In the genomic region with DNA sequence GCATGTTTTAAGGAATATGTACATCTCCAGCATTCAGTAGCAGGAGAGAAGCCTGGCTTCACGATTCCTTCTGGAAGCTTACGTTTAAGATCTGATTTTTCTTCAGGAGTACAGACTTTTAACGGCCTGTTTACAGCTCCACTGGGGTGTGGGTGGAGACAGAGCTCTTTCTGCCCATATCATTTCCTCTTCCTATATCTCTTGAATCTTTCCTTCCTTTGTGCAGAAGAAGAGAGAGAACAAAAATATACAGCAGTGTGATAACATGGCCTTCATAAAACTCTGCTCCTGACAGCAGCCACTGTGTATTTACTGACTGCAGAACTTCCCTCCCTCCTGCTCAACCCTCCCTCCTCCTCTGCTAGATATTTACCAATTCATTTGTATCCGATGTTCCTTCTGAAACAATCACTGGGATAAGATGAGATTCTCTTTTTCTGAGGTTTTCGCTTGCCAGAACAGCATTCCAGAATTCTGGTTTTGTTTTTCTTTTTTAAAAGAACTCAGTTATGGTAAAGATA, we compare ENCODE assay signal across 20 cellular contexts. TPM values are rescaled to one million over a fixed set of nuclear protein-coding genes. Genes with fewer than 3 reads are reported as not detected.
DNase-seq lines count a peak whose midpoint lies in the region; ATAC-seq and TF ChIP-seq lines count a peak whose summit lies in the region.
"Had no signal": no experiment of that assay in that cellular context is flagged by ENCODE, and none has a peak within 500 bp of the region (broad histone marks: within the 10 kb centered on the region; RNA-seq: fewer than 3 reads in every experiment).

No MANE protein-coding gene starts in this region.

- H3K27me3 Mint-ChIP-seq in activated CD4-positive, alpha-beta T cell treated with anti-CD3 and anti-CD28 coated beads, Interleukin-2, amount 10 ng/mL, durations not matched to agents 7 days and 5 days = no peaks in the 10 kb centered on the region
- H3K27me3 Mint-ChIP-seq in T-cell = no peaks in the 10 kb centered on the region
- H3K27me3 Mint-ChIP-seq in activated naive CD8-positive, alpha-beta T cell treated with anti-CD3 and anti-CD28 coated beads for 36 hours = no peaks in the 10 kb centered on the region

- H3K36me3 ChIP-seq in rectal smooth muscle tissue (ENCODE audit: control insufficient read depth, insufficient read depth, low read length) = no peaks in the 10 kb centered on the region
- H3K36me3 ChIP-seq: adrenal gland, Peyer's patch had no signal

- ATAC-seq in T-cell (replicated peaks in 1 of 4) = peak; percentile 57 to 79 (median 70)
- ATAC-seq in HG03378 (IDR thresholded peaks at IDR 0.05; ENCODE audit: unreplicated experiment) = no peak
- ATAC-seq: A549 had no signal

- H3K27me3 ChIP-seq in rectal smooth muscle tissue (ENCODE audit: control insufficient read depth, insufficient read depth, low read length) = no peaks in the 10 kb centered on the region
- H3K27me3 ChIP-seq: adrenal gland, Peyer's patch had no signal

- H3K4me3 Mint-ChIP-seq in activated CD4-positive, alpha-beta T cell treated with anti-CD3 and anti-CD28 coated beads, Interleukin-2, amount 10 ng/mL, durations not matched to agents 7 days and 5 days = peak overlapping the region; percentile 51
- peak overlapping the region; percentile 31 to 70 (median 40) for H3K4me3 Mint-ChIP-seq in T-cell
- H3K4me3 Mint-ChIP-seq in activated naive CD8-positive, alpha-beta T cell treated with anti-CD3 and anti-CD28 coated beads for 36 hours = no peak overlapping the region
- H3K4me3 Mint-ChIP-seq: memory B cell had no signal

- H3K4me3 ChIP-seq in rectal smooth muscle tissue (ENCODE audit: low read length) = no peak overlapping the region
- H3K4me3 ChIP-seq: A549, adrenal gland, Peyer's patch, SK-N-MC had no signal

- peaks cover 17% of the 10 kb centered on the region for H3K9me3 Mint-ChIP-seq in activated CD4-positive, alpha-beta T cell treated with anti-CD3 and anti-CD28 coated beads, Interleukin-2, amount 10 ng/mL, durations not matched to agents 7 days and 5 days
- peaks cover 0 to 3% (median 0%) of the 10 kb centered on the region in 3 donors for H3K9me3 Mint-ChIP-seq in T-cell
- peaks cover 9% of the 10 kb centered on the region for H3K9me3 Mint-ChIP-seq in activated naive CD8-positive, alpha-beta T cell treated with anti-CD3 and anti-CD28 coated beads for 36 hours

- DNase-seq in activated CD4-positive, alpha-beta T cell treated with anti-CD3 and anti-CD28 coated beads, Interleukin-2, amount 10 ng/mL, durations not matched to agents 7 days and 5 days = no peak
- no peak for DNase-seq in activated CD4-positive, alpha-beta T cell treated with anti-CD3 and anti-CD28 coated beads, Interleukin-2, amount 50 U/mL, for 48 hours
- peak in 1 of 34 experiments; percentile 16 for DNase-seq in T-cell
- DNase-seq in activated naive CD8-positive, alpha-beta T cell treated with anti-CD3 and anti-CD28 coated beads for 36 hours = no peak
- no peak for DNase-seq in RWPE1 (ENCODE audit: low spot score)
- DNase-seq in kidney glomerular epithelial cell (lab: John Stamatoyannopoulos, UW) = no peak
- DNase-seq: adrenal gland; glutamatergic neuron; HCEC 1CT; islet precursor cell; NCI-H1417 treated with DMSO at 0.1 percent for 48 hours; NCI-H2171 treated with DMSO at 0.1 percent for 48 hours; NCI-H774; Peyer's patch; stimulated activated naive CD4-positive, alpha-beta T cell treated with Interleukin-2 at 50 U/mL for 16 hours had no signal

- no peak overlapping the region for H3K9ac ChIP-seq in rectal smooth muscle tissue (ENCODE audit: low read length)

- H3K4me1 ChIP-seq in rectal smooth muscle tissue (ENCODE audit: control insufficient read depth, insufficient read depth, low read length) = peaks cover 2% of the 10 kb centered on the region
- H3K4me1 ChIP-seq: A549 had no signal

- H3K4me1 Mint-ChIP-seq in activated CD4-positive, alpha-beta T cell treated with anti-CD3 and anti-CD28 coated beads, Interleukin-2, amount 10 ng/mL, durations not matched to agents 7 days and 5 days = peaks cover 34% of the 10 kb centered on the region
- peaks cover 52 to 66% (median 58%) of the 10 kb centered on the region in 3 donors for H3K4me1 Mint-ChIP-seq in T-cell
- H3K4me1 Mint-ChIP-seq in activated naive CD8-positive, alpha-beta T cell treated with anti-CD3 and anti-CD28 coated beads for 36 hours = peaks cover 27% of the 10 kb centered on the region

- H3K36me3 Mint-ChIP-seq in activated CD4-positive, alpha-beta T cell treated with anti-CD3 and anti-CD28 coated beads, Interleukin-2, amount 10 ng/mL, durations not matched to agents 7 days and 5 days (ENCODE audit: low read depth) = peaks cover 7% of the 10 kb centered on the region
- no peaks in the 10 kb centered on the region for H3K36me3 Mint-ChIP-seq in T-cell
- H3K36me3 Mint-ChIP-seq in activated naive CD8-positive, alpha-beta T cell treated with anti-CD3 and anti-CD28 coated beads for 36 hours = no peaks in the 10 kb centered on the region

- CTCF ChIA-PET in activated CD4-positive, alpha-beta T cell treated with anti-CD3 and anti-CD28 coated beads, Interleukin-2, amount 10 ng/mL, durations not matched to agents 7 days and 5 days (lab: Charles Lee) = interaction anchor here (1.2 to 1.6 kb wide), 2 partner anchors 34 to 151 kb away, joined by 3 read pairs; no protein-coding TSS in a partner anchor
- CTCF ChIA-PET in T-cell (lab: Charles Lee) = interaction anchor here in 1 of 2 donors (0.6 to 1.1 kb wide), 4 partner anchors 12 to 24 kb away, joined by 3 read pairs; no protein-coding TSS in a partner anchor
- CTCF ChIA-PET in RWPE1 (lab: Yijun Ruan, JAX) = interaction anchor here (0.7 to 1.8 kb wide), 4 partner anchors 22 to 176 kb away, joined by 3 to 8 read pairs (median 4); a partner anchor contains a TSS

- peak overlapping the region; percentile 72 for H3K27ac Mint-ChIP-seq in activated CD4-positive, alpha-beta T cell treated with anti-CD3 and anti-CD28 coated beads, Interleukin-2, amount 10 ng/mL, durations not matched to agents 7 days and 5 days
- H3K27ac Mint-ChIP-seq in T-cell = peak overlapping the region; percentile 90 to 94
- peak overlapping the region; percentile 77 for H3K27ac Mint-ChIP-seq in activated naive CD8-positive, alpha-beta T cell treated with anti-CD3 and anti-CD28 coated beads for 36 hours
- H3K27ac Mint-ChIP-seq: memory B cell had no signal

- H3K27ac ChIP-seq in rectal smooth muscle tissue (ENCODE audit: low read depth, low read length) = peak overlapping the region; percentile 59
- H3K27ac ChIP-seq in RWPE1 = no peak overlapping the region
- H3K27ac ChIP-seq: A549, adrenal gland, Peyer's patch, SK-N-MC had no signal

- TF ChIP-seq CTCF in RWPE1 (conservative IDR thresholded peaks at IDR 0.05; ENCODE audit: low read depth) = no peak

- POLR2A ChIA-PET in activated CD4-positive, alpha-beta T cell treated with anti-CD3 and anti-CD28 coated beads, Interleukin-2, amount 10 ng/mL, durations not matched to agents 7 days and 5 days (lab: Charles Lee) = no interaction called here
- POLR2A ChIA-PET in T-cell (lab: Charles Lee) (interaction anchor here in 1 of 2 donors (0.5 kb wide), 1 partner anchor 127 kb away, joined by 10 read pairs; no protein-coding TSS in a partner anchor), RWPE1 (lab: Yijun Ruan, JAX; ENCODE audit: low non-redundant PET) (no interaction called here)

RNA-seq across cellular contexts. Expression of a gene that starts 34.1 kb away (rescaled TPM):
- under 1 TPM; 0.17 to 0.20 TPM for total RNA-seq in activated CD4-positive, alpha-beta T cell treated with anti-CD3 and anti-CD28 coated beads, Interleukin-2, amount 10 ng/mL, durations not matched to agents 7 days and 5 days
- 1 to 10 TPM in 1 of 5 donors, under 1 TPM in 3, not detected in 1; 0.12 to 1.0 (median 0.18) TPM for total RNA-seq in T-cell
- total RNA-seq in activated naive CD8-positive, alpha-beta T cell treated with anti-CD3 and anti-CD28 coated beads for 36 hours = under 1 TPM; 0.20 to 0.25 TPM
